Comparison of ENCODE assay signal across 8 cellular contexts in genomic region chr3:149247929-149248691, GRCh38. TPM values are rescaled to one million over a fixed set of nuclear protein-coding genes. Genes with fewer than 3 reads are reported as not detected.
DNase-seq lines count a peak whose midpoint lies in the region; ATAC-seq and TF ChIP-seq lines count a peak whose summit lies in the region.

No MANE protein-coding gene starts in this region.

- H3K9me3 Mint-ChIP-seq in immature natural killer cell = no peaks in the 10 kb centered on the region

- H3K27me3 ChIP-seq in duodenal mucosa (ENCODE audit: control insufficient read depth in 1 of 2, insufficient read depth in 2 of 2, low read length in 2 of 2) = no peaks in the 10 kb centered on the region
- H3K27me3 ChIP-seq in psoas muscle (ENCODE audit: insufficient read depth in 3 of 3, low read length in 2 of 3) = no peaks in the 10 kb centered on the region

- H3K4me3 Mint-ChIP-seq in immature natural killer cell = no peak overlapping the region

- no peaks in the 10 kb centered on the region for H3K9me3 ChIP-seq in duodenal mucosa (ENCODE audit: control insufficient read depth in 1 of 2, low read length in 2 of 2)
- H3K9me3 ChIP-seq in psoas muscle = no peaks in the 10 kb centered on the region

- H3K4me1 ChIP-seq in duodenal mucosa (ENCODE audit: control insufficient read depth in 1 of 2, insufficient read depth in 2 of 2, low read length in 2 of 2) (peaks cover 13 to 18% of the 10 kb centered on the region in 2 donors), psoas muscle (peaks cover 6% of the 10 kb centered on the region)

- H3K9ac ChIP-seq in duodenal mucosa (ENCODE audit: low read depth in 1 of 2, low read length in 2 of 2) = no peak overlapping the region

- no peaks in the 10 kb centered on the region for H3K36me3 Mint-ChIP-seq in immature natural killer cell

- no peak overlapping the region for H3K4me3 ChIP-seq in duodenal mucosa (ENCODE audit: low read depth in 1 of 2, low read length in 2 of 2)
- no peak overlapping the region for H3K4me3 ChIP-seq in psoas muscle

- peak overlapping the region; percentile 18 for H3K27ac ChIP-seq in duodenal mucosa (ENCODE audit: low read depth, low read length)
- H3K27ac ChIP-seq in psoas muscle = no peak overlapping the region

- ATAC-seq in GM18511 (IDR thresholded peaks at IDR 0.05; ENCODE audit: unreplicated experiment) (peak; percentile 63), GM21619 (IDR thresholded peaks at IDR 0.05; ENCODE audit: unreplicated experiment) (peak; percentile 60), psoas muscle (no peak)

- H3K36me3 ChIP-seq in duodenal mucosa (ENCODE audit: control insufficient read depth in 1 of 2, insufficient read depth in 2 of 2, low read length in 2 of 2) = no peaks in the 10 kb centered on the region
- no peaks in the 10 kb centered on the region for H3K36me3 ChIP-seq in psoas muscle (ENCODE audit: insufficient read depth in 1 of 2, low read depth in 1 of 2)

- in situ Hi-C loops in GM13976 (cut with MboI; ENCODE audit: low sequenced_read_pairs, unreplicated experiment) = no loop called here

- WGBS in psoas muscle, 3 donors = 86 to 92% (median 91%) methylated on average over 5 of the region's 5 CpGs

- no peaks in the 10 kb centered on the region for H3K27me3 Mint-ChIP-seq in immature natural killer cell (ENCODE audit: low read depth in 3 of 3)

- TF ChIP-seq CTCF in psoas muscle (IDR thresholded peaks at IDR 0.05) = no peak
- TF ChIP-seq CTCF in GM13976 (IDR thresholded peaks at IDR 0.05; ENCODE audit: borderline replicate concordance, control extremely low read depth, extremely low read depth, insufficient read depth, missing control alignments) = no peak

- DNase-seq in LHCN-M2 (ENCODE audit: low read depth) (peak; percentile 30), psoas muscle (no peak), immature natural killer cell (no peak), cerebellar nuclear complex (lab: John Stamatoyannopoulos, UW) (no peak), GM13976 (ENCODE audit: low spot score) (no peak)

- no peak overlapping the region for H3K27ac Mint-ChIP-seq in immature natural killer cell

- H3K4me1 Mint-ChIP-seq in immature natural killer cell = peaks cover 9 to 13% of the 10 kb centered on the region in 2 donors

- intact Hi-C loops in psoas muscle (cut with DNase I) = loop anchor here in 1 of 2 donors (10.0 kb wide), 1 partner anchor 393 kb away; no protein-coding TSS in a partner anchor

RNA-seq across cellular contexts. Expression of gene CP, which starts 26.5 kb away (rescaled TPM):
- total RNA-seq in LHCN-M2 (2014; rRNA removed) (0.06 TPM in 1 of 2 replicates, not detected in the other), psoas muscle (1 to 10 TPM; 1.0 to 3.5 (median 1.8) TPM)
- polyA plus RNA-seq in LHCN-M2 (2012) = 0.07 TPM
- polyA plus RNA-seq in psoas muscle (1 to 10 TPM in 2 of 3 donors, under 1 TPM in 1; 0.23 to 2.3 (median 2.2) TPM), immature natural killer cell (under 1 TPM in 1 of 3 donors, not detected in 2; 0.77 TPM)

Comparison
In these comparisons a context has a peak if more than half of its experiments do, and no peak if none do; other contexts are left out.
1. ATAC-seq: peak in GM18511 (single experiment) and GM21619 (single experiment); none in psoas muscle (0 of 4).